In the genomic region with DNA sequence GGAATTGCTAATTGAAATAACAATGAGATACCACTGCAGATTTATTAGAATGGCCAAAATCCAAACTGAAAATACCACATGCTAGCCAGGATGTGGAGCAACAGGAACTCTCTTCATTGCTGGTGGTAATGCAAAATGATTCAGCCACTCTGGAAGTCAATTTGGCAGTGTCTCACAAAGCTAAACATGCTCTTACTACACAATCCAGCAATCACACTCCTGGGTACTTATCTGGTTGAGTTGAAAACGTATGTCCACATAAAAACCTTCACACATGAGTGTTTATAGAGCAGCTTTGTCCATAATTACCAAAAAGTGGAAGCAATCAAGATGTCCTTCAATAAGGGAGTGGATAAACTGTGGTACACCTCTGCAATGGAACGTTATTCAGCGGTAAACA, we compare ENCODE assay signal across 2 cellular contexts.
TF ChIP-seq lines count a peak whose summit lies in the region.

No MANE protein-coding gene starts in this region.

TF ChIP-seq in K562, 482 proteins besides CTCF, POLR2A, EP300 and RAD21:
- TF ChIP-seq, protein P1, sequence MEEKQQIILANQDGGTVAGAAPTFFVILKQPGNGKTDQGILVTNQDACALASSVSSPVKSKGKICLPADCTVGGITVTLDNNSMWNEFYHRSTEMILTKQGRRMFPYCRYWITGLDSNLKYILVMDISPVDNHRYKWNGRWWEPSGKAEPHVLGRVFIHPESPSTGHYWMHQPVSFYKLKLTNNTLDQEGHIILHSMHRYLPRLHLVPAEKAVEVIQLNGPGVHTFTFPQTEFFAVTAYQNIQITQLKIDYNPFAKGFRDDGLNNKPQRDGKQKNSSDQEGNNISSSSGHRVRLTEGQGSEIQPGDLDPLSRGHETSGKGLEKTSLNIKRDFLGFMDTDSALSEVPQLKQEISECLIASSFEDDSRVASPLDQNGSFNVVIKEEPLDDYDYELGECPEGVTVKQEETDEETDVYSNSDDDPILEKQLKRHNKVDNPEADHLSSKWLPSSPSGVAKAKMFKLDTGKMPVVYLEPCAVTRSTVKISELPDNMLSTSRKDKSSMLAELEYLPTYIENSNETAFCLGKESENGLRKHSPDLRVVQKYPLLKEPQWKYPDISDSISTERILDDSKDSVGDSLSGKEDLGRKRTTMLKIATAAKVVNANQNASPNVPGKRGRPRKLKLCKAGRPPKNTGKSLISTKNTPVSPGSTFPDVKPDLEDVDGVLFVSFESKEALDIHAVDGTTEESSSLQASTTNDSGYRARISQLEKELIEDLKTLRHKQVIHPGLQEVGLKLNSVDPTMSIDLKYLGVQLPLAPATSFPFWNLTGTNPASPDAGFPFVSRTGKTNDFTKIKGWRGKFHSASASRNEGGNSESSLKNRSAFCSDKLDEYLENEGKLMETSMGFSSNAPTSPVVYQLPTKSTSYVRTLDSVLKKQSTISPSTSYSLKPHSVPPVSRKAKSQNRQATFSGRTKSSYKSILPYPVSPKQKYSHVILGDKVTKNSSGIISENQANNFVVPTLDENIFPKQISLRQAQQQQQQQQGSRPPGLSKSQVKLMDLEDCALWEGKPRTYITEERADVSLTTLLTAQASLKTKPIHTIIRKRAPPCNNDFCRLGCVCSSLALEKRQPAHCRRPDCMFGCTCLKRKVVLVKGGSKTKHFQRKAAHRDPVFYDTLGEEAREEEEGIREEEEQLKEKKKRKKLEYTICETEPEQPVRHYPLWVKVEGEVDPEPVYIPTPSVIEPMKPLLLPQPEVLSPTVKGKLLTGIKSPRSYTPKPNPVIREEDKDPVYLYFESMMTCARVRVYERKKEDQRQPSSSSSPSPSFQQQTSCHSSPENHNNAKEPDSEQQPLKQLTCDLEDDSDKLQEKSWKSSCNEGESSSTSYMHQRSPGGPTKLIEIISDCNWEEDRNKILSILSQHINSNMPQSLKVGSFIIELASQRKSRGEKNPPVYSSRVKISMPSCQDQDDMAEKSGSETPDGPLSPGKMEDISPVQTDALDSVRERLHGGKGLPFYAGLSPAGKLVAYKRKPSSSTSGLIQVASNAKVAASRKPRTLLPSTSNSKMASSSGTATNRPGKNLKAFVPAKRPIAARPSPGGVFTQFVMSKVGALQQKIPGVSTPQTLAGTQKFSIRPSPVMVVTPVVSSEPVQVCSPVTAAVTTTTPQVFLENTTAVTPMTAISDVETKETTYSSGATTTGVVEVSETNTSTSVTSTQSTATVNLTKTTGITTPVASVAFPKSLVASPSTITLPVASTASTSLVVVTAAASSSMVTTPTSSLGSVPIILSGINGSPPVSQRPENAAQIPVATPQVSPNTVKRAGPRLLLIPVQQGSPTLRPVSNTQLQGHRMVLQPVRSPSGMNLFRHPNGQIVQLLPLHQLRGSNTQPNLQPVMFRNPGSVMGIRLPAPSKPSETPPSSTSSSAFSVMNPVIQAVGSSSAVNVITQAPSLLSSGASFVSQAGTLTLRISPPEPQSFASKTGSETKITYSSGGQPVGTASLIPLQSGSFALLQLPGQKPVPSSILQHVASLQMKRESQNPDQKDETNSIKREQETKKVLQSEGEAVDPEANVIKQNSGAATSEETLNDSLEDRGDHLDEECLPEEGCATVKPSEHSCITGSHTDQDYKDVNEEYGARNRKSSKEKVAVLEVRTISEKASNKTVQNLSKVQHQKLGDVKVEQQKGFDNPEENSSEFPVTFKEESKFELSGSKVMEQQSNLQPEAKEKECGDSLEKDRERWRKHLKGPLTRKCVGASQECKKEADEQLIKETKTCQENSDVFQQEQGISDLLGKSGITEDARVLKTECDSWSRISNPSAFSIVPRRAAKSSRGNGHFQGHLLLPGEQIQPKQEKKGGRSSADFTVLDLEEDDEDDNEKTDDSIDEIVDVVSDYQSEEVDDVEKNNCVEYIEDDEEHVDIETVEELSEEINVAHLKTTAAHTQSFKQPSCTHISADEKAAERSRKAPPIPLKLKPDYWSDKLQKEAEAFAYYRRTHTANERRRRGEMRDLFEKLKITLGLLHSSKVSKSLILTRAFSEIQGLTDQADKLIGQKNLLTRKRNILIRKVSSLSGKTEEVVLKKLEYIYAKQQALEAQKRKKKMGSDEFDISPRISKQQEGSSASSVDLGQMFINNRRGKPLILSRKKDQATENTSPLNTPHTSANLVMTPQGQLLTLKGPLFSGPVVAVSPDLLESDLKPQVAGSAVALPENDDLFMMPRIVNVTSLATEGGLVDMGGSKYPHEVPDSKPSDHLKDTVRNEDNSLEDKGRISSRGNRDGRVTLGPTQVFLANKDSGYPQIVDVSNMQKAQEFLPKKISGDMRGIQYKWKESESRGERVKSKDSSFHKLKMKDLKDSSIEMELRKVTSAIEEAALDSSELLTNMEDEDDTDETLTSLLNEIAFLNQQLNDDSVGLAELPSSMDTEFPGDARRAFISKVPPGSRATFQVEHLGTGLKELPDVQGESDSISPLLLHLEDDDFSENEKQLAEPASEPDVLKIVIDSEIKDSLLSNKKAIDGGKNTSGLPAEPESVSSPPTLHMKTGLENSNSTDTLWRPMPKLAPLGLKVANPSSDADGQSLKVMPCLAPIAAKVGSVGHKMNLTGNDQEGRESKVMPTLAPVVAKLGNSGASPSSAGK (IDR thresholded peaks at IDR 0.05), result no peak

TF ChIP-seq in GM23338, 12 proteins besides CTCF, POLR2A, EP300 and RAD21:
- TF ChIP-seq NANOG (IDR thresholded peaks at IDR 0.05; ENCODE audit: borderline replicate concordance) (no peak), ZNF331 (CRISPR knock-in tag; IDR thresholded peaks at IDR 0.05; ENCODE audit: low read depth) (no peak), CREB1 (CRISPR knock-in tag; IDR thresholded peaks at IDR 0.05; ENCODE audit: low read depth) (no peak), STAT1 (IDR thresholded peaks at IDR 0.05; ENCODE audit: unreplicated experiment) (no peak), ZNF114 (CRISPR knock-in tag; IDR thresholded peaks at IDR 0.05) (no peak), EZH2phosphoT487 (IDR thresholded peaks at IDR 0.05; ENCODE audit: unreplicated experiment) (no peak), POLR2AphosphoS5 (IDR thresholded peaks at IDR 0.05; ENCODE audit: low read depth) (no peak), EZH2 (IDR thresholded peaks at IDR 0.05; ENCODE audit: low read depth, unreplicated experiment) (no peak), JUNB (IDR thresholded peaks at IDR 0.05; ENCODE audit: unreplicated experiment) (no peak)
- TF ChIP-seq, protein P2, sequence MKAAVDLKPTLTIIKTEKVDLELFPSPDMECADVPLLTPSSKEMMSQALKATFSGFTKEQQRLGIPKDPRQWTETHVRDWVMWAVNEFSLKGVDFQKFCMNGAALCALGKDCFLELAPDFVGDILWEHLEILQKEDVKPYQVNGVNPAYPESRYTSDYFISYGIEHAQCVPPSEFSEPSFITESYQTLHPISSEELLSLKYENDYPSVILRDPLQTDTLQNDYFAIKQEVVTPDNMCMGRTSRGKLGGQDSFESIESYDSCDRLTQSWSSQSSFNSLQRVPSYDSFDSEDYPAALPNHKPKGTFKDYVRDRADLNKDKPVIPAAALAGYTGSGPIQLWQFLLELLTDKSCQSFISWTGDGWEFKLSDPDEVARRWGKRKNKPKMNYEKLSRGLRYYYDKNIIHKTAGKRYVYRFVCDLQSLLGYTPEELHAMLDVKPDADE (IDR thresholded peaks at IDR 0.05), result no peak
- TF ChIP-seq, protein P3, sequence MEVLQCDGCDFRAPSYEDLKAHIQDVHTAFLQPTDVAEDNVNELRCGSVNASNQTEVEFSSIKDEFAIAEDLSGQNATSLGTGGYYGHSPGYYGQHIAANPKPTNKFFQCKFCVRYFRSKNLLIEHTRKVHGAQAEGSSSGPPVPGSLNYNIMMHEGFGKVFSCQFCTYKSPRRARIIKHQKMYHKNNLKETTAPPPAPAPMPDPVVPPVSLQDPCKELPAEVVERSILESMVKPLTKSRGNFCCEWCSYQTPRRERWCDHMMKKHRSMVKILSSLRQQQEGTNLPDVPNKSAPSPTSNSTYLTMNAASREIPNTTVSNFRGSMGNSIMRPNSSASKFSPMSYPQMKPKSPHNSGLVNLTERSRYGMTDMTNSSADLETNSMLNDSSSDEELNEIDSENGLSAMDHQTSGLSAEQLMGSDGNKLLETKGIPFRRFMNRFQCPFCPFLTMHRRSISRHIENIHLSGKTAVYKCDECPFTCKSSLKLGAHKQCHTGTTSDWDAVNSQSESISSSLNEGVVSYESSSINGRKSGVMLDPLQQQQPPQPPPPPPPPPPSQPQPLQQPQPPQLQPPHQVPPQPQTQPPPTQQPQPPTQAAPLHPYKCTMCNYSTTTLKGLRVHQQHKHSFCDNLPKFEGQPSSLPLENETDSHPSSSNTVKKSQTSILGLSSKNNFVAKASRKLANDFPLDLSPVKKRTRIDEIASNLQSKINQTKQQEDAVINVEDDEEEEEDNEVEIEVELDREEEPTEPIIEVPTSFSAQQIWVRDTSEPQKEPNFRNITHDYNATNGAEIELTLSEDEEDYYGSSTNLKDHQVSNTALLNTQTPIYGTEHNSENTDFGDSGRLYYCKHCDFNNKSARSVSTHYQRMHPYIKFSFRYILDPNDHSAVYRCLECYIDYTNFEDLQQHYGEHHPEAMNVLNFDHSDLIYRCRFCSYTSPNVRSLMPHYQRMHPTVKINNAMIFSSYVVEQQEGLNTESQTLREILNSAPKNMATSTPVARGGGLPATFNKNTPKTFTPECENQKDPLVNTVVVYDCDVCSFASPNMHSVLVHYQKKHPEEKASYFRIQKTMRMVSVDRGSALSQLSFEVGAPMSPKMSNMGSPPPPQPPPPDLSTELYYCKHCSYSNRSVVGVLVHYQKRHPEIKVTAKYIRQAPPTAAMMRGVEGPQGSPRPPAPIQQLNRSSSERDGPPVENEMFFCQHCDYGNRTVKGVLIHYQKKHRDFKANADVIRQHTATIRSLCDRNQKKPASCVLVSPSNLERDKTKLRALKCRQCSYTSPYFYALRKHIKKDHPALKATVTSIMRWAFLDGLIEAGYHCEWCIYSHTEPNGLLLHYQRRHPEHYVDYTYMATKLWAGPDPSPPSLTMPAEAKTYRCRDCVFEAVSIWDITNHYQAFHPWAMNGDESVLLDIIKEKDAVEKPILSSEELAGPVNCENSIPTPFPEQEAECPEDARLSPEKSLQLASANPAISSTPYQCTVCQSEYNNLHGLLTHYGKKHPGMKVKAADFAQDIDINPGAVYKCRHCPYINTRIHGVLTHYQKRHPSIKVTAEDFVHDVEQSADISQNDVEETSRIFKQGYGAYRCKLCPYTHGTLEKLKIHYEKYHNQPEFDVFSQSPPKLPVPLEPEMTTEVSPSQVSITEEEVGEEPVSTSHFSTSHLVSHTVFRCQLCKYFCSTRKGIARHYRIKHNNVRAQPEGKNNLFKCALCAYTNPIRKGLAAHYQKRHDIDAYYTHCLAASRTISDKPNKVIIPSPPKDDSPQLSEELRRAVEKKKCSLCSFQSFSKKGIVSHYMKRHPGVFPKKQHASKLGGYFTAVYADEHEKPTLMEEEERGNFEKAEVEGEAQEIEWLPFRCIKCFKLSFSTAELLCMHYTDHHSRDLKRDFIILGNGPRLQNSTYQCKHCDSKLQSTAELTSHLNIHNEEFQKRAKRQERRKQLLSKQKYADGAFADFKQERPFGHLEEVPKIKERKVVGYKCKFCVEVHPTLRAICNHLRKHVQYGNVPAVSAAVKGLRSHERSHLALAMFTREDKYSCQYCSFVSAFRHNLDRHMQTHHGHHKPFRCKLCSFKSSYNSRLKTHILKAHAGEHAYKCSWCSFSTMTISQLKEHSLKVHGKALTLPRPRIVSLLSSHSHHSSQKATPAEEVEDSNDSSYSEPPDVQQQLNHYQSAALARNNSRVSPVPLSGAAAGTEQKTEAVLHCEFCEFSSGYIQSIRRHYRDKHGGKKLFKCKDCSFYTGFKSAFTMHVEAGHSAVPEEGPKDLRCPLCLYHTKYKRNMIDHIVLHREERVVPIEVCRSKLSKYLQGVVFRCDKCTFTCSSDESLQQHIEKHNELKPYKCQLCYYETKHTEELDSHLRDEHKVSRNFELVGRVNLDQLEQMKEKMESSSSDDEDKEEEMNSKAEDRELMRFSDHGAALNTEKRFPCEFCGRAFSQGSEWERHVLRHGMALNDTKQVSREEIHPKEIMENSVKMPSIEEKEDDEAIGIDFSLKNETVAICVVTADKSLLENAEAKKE (CRISPR knock-in tag; IDR thresholded peaks at IDR 0.05), result no peak
- TF ChIP-seq, protein P4, sequence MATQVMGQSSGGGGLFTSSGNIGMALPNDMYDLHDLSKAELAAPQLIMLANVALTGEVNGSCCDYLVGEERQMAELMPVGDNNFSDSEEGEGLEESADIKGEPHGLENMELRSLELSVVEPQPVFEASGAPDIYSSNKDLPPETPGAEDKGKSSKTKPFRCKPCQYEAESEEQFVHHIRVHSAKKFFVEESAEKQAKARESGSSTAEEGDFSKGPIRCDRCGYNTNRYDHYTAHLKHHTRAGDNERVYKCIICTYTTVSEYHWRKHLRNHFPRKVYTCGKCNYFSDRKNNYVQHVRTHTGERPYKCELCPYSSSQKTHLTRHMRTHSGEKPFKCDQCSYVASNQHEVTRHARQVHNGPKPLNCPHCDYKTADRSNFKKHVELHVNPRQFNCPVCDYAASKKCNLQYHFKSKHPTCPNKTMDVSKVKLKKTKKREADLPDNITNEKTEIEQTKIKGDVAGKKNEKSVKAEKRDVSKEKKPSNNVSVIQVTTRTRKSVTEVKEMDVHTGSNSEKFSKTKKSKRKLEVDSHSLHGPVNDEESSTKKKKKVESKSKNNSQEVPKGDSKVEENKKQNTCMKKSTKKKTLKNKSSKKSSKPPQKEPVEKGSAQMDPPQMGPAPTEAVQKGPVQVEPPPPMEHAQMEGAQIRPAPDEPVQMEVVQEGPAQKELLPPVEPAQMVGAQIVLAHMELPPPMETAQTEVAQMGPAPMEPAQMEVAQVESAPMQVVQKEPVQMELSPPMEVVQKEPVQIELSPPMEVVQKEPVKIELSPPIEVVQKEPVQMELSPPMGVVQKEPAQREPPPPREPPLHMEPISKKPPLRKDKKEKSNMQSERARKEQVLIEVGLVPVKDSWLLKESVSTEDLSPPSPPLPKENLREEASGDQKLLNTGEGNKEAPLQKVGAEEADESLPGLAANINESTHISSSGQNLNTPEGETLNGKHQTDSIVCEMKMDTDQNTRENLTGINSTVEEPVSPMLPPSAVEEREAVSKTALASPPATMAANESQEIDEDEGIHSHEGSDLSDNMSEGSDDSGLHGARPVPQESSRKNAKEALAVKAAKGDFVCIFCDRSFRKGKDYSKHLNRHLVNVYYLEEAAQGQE (IDR thresholded peaks at IDR 0.05; ENCODE audit: unreplicated experiment), result no peak
